ENCODE assay signal across 1 cellular context in the genomic region with DNA sequence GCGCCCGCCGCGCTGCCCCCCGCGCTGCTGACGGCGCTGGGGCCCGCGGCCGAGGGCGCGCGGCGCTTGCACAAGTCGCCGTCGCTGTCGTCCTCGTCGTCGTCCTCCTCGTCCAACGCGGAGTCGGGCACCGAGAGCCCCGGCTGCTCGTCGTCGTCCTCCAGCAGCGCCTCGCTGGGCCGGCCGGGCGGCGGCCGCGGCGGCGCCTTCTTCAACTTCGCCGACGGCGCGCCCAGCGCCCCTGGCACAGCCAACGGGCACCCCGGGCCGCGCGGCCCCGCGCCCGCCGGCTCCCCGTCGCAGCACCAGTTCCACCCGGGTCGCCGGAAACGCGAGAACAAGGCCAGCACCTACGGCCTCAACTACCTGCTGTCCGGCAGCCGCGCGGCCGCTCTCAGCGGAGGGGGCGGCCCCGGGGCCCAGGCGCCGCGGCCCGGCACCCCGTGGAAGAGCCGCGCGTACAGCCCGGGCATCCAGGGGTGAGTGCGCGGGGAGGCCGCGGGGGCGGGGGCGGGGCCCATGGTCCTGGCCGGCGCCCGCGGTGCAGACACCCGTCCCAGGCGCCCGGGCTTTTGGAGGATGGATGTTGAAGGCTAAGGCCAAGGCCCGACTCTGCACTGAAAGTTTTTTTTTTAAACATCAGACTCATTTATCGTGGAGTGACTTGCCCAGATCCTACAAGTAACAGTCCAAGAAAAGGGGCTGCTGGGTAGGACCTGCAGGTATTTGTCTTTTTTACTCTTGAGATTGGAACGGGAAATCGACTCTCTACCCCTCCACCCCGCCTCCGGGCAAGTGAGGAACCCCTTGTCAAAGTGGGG.
TF ChIP-seq lines count a peak whose summit lies in the region.

No MANE protein-coding gene starts in this region.

TF ChIP-seq in endothelial cell of umbilical vein, 7 proteins besides CTCF, POLR2A, EP300 and RAD21:
- TF ChIP-seq MAX (IDR thresholded peaks at IDR 0.05; ENCODE audit: insufficient read depth, insufficient read length): no peak
- no peak for TF ChIP-seq EZH2 (IDR thresholded peaks at IDR 0.05; ENCODE audit: borderline replicate concordance, low read depth, low read length, severe bottlenecking)
- TF ChIP-seq FOS (IDR thresholded peaks at IDR 0.05; ENCODE audit: borderline replicate concordance, insufficient read depth, low read length): no peak
- TF ChIP-seq JUN (IDR thresholded peaks at IDR 0.05; ENCODE audit: borderline replicate concordance, insufficient read depth, insufficient read length, low read depth): no peak
- no peak for TF ChIP-seq GATA2 (IDR thresholded peaks at IDR 0.05; ENCODE audit: insufficient read depth, insufficient read length, low read depth, low read length)
- no peak for TF ChIP-seq MYC (IDR thresholded peaks at IDR 0.05; ENCODE audit: low read depth, low read length)
TF ChIP-seq in endothelial cell of umbilical vein: peak in this region for 0.
